ENCODE assay signal across 10 cellular contexts in the genomic region with DNA sequence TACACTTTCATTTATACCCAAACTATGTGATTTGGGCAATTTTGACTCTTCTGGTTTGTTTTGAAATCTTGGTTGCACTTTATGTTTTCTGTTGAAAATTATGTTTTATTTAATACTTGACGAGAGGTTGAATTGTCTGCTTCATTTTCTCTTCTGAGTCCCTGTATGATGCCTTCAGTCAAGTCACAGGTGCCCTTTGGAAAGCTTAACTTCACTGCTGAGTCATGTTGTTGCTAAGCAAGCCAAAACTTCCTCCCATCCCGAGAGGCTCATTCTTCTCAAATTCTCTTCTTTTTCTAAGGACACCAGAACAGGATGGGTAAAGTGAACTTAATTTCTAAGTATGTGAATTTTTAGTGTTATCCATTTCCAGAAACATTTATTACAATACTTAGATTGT.
DNase-seq lines count a peak whose midpoint lies in the region; ATAC-seq, FAIRE-seq and TF ChIP-seq lines count a peak whose summit lies in the region.
"Had no signal": no experiment of that assay in that cellular context is flagged by ENCODE, and none has a peak within 500 bp of the region (broad histone marks: within the 10 kb centered on the region; RNA-seq: fewer than 3 reads in every experiment).

No MANE protein-coding gene starts in this region.

- TF ChIP-seq CTCF in OCI-LY3 (IDR thresholded peaks at IDR 0.05; ENCODE audit: low read depth, low read length) = no peak
- TF ChIP-seq CTCF in foreskin fibroblast (IDR thresholded peaks at IDR 0.05; ENCODE audit: low read depth, low read length) = no peak

- no peak for FAIRE-seq in small intestine (lab: Jason Lieb, UNC)

- H3K4me3 ChIP-seq in OCI-LY3 (ENCODE audit: low read length) (peak overlapping the region; percentile 55), foreskin fibroblast (ENCODE audit: low read depth in 1 of 2, low read length in 2 of 2) (no peak overlapping the region), small intestine (ENCODE audit: low read depth in 1 of 2, low read length in 2 of 2) (no peak overlapping the region)
- H3K4me3 ChIP-seq: prostate gland had no signal

- ATAC-seq in GM18517 (IDR thresholded peaks at IDR 0.05; ENCODE audit: unreplicated experiment) (peak; percentile 22), GM21723 (IDR thresholded peaks at IDR 0.05; ENCODE audit: unreplicated experiment) (peak; percentile 31)

- H4K20me1 ChIP-seq in OCI-LY3 (ENCODE audit: insufficient read depth, low read length) = no peaks in the 10 kb centered on the region

- no peaks in the 10 kb centered on the region for H3K79me2 ChIP-seq in OCI-LY3 (ENCODE audit: low read length)

- peak overlapping the region; percentile 77 for H3K4me2 ChIP-seq in OCI-LY3 (ENCODE audit: low read length)

- H3K27ac ChIP-seq in OCI-LY3 (ENCODE audit: low read length) (peak overlapping the region; percentile 97), small intestine (ENCODE audit: low read depth in 1 of 2, low read length in 1 of 2) (no peak overlapping the region)
- H3K27ac ChIP-seq: prostate gland had no signal

- DNase-seq in foreskin fibroblast = peak; percentile 39 to 66
- DNase-seq in germinal center (ENCODE audit: low spot score) = no peak
- no peak for DNase-seq in small intestine
- DNase-seq in NCI-H1417 treated with DMSO at 0.1 percent for 48 hours (lab: John Stamatoyannopoulos, UW) = no peak
- no peak for DNase-seq in CD1c-positive myeloid dendritic cell (ENCODE audit: extremely low spot score)
- DNase-seq: NCI-H187 had no signal

- H3K4me1 ChIP-seq in OCI-LY3 (ENCODE audit: low read length) (peaks cover 52% of the 10 kb centered on the region), small intestine (ENCODE audit: control insufficient read depth in 2 of 2, insufficient read depth in 1 of 2, low read depth in 1 of 2, low read length in 1 of 2) (no peaks in the 10 kb centered on the region)
- H3K4me1 ChIP-seq: prostate gland had no signal

- 64 to 76% (median 66%) methylated on average over 2 of the region's 2 CpGs for WGBS in small intestine, 3 donors

- no peaks in the 10 kb centered on the region for H3K9me3 ChIP-seq in OCI-LY3 (ENCODE audit: insufficient read depth, low read length)
- no peaks in the 10 kb centered on the region for H3K9me3 ChIP-seq in small intestine (ENCODE audit: control insufficient read depth, low read depth)
- H3K9me3 ChIP-seq: prostate gland had no signal

- H3K27me3 ChIP-seq in OCI-LY3 (ENCODE audit: low read depth, low read length) (no peaks in the 10 kb centered on the region), small intestine (ENCODE audit: control insufficient read depth in 2 of 2, insufficient read depth in 2 of 2, low read length in 2 of 2) (no peaks in the 10 kb centered on the region)

- peak overlapping the region; percentile 10; the same call in 1 of the 2 replicates for H2AFZ ChIP-seq in OCI-LY3 (ENCODE audit: low read depth, low read length)

- H3K36me3 ChIP-seq in OCI-LY3 (replicated peaks; ENCODE audit: low read depth, low read length) (peaks cover 3% of the 10 kb centered on the region), small intestine (ENCODE audit: control insufficient read depth in 2 of 2, insufficient read depth in 2 of 2, low read length in 2 of 2) (no peaks in the 10 kb centered on the region)
- H3K36me3 ChIP-seq: prostate gland had no signal

- H3K9ac ChIP-seq in OCI-LY3 (ENCODE audit: low read length) = peak overlapping the region; percentile 70

Comparison
In these comparisons a context has a peak if more than half of its experiments do, and no peak if none do; other contexts are left out.
1. DNase-seq: peak in foreskin fibroblast (2 of 2); none in germinal center (single experiment), small intestine (single experiment), NCI-H1417 treated with DMSO at 0.1 percent for 48 hours (single experiment) and CD1c-positive myeloid dendritic cell (single experiment).